In genomic region chr10:67849331-67850011, GRCh38 we compare ENCODE assay signal across 1 cellular context.
A peak's percentile ranks its signal among the peaks of the same experiment; 100 is the strongest.
TF ChIP-seq lines count a peak whose summit lies in the region.

No MANE protein-coding gene starts in this region.

TF ChIP-seq in HCT116, 20 proteins besides CTCF, POLR2A, EP300 and RAD21 (continued from another document):
- TF ChIP-seq ZBTB33 (IDR thresholded peaks at IDR 0.05; ENCODE audit: extremely low read depth, insufficient replicate concordance, low read length) (peak; percentile 99), POLR2AphosphoS5 (IDR thresholded peaks at IDR 0.05; ENCODE audit: low read depth, low read length) (peak; percentile 87), SRF (IDR thresholded peaks at IDR 0.05; ENCODE audit: low read depth) (no peak), ZNF274 (IDR thresholded peaks at IDR 0.05; ENCODE audit: low read depth, low read length) (no peak), CEBPB (IDR thresholded peaks at IDR 0.05; ENCODE audit: low read depth) (no peak), JUND (IDR thresholded peaks at IDR 0.05) (no peak), EZH2phosphoT487 (IDR thresholded peaks at IDR 0.05; ENCODE audit: borderline replicate concordance) (no peak), FOSL1 (IDR thresholded peaks at IDR 0.05; ENCODE audit: low read depth) (no peak), ZFX (IDR thresholded peaks at IDR 0.05) (peak; percentile 66), SP1 (IDR thresholded peaks at IDR 0.05; ENCODE audit: low read depth) (peak; percentile 31; the same call in 1 of the 2 replicates), REST (IDR thresholded peaks at IDR 0.05; ENCODE audit: low read depth) (no peak), YY1 (IDR thresholded peaks at IDR 0.05; ENCODE audit: extremely low read depth, insufficient replicate concordance, low read depth, low read length) (peak; percentile 71), EZH2 (IDR thresholded peaks at IDR 0.05) (no peak)
- TF ChIP-seq, protein P1, sequence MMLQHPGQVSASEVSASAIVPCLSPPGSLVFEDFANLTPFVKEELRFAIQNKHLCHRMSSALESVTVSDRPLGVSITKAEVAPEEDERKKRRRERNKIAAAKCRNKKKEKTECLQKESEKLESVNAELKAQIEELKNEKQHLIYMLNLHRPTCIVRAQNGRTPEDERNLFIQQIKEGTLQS (IDR thresholded peaks at IDR 0.05) = no peak
TF ChIP-seq in HCT116: peak in this region for 6.
